25 cellular contexts compared by ENCODE assay signal in genomic region chr10:105699504-105699903, GRCh38.
"Had no signal": no experiment of that assay in that cellular context is flagged by ENCODE, and none has a peak within 500 bp of the region (broad histone marks: within the 10 kb centered on the region; RNA-seq: fewer than 3 reads in every experiment).

No MANE protein-coding gene starts in this region.

- H3K9me2 ChIP-seq: SK-N-SH had no signal

- H3K4me3 ChIP-seq: MG63 had no signal

- H3K36me3 Mint-ChIP-seq: T-cell had no signal

- H3K4me3 Mint-ChIP-seq: T-cell had no signal

- H3K27ac Mint-ChIP-seq: T-cell had no signal

- H3K4me1 Mint-ChIP-seq: T-cell had no signal

- H3K27me3 ChIP-seq: MG63 had no signal

- H3K4me2 ChIP-seq: SK-N-SH had no signal

- ATAC-seq: HepG2, Panc1, PC-3, T-cell had no signal

- H3K27me3 Mint-ChIP-seq: T-cell had no signal

- H3K9me3 ChIP-seq: MG63, SK-N-SH had no signal

- H3K9ac ChIP-seq: SK-N-SH had no signal

- H3K27ac ChIP-seq: RWPE1 had no signal

- H3K36me3 ChIP-seq: MG63 had no signal

- DNase-seq: IMR-90; Karpas-422; KG1; MG63; NCI-H1092; NCI-H1105 treated with DMSO at 0.1 percent for 48 hours; NCI-H1436; NCI-H187; NCI-H2029; NCI-H2081 treated with DMSO at 0.1 percent for 48 hours; NCI-H2171; NCI-H226; NCI-H446; NCI-H510A; NCI-H524 treated with DMSO at 0.1 percent for 48 hours; NCI-H82; NK-92 treated with Interleukin-12 subunit alpha and Interleukin-12 subunit beta, amount 100 ng/mL, for 24 hours; PC-3; SHP77; SK-N-SH; SW 1271; T-cell had no signal
